Comparison of ENCODE assay signal across 19 cellular contexts in the genomic region with DNA sequence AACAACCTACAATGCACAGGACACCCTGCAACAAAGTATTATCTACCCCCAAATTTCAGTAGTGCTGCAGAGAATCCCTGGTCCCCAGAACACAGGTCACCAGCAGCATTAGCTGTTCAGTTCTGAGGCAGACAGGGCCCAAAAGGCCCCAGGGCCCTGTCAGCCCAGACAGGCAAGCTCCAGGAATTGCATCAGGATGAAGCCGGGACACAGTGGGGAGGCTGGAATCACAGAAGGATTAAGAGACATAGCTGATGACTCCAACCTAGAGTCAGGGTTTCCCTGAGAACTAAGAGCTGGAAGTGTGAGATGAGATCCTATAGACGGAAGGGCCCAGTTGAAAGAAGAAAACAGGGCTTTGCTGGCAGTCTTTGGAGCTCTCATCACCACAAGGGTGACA.
"Had no signal": no experiment of that assay in that cellular context is flagged by ENCODE, and none has a peak within 500 bp of the region (broad histone marks: within the 10 kb centered on the region; RNA-seq: fewer than 3 reads in every experiment).

No MANE protein-coding gene starts in this region.

- H3K4me3 ChIP-seq: coronary artery, heart right ventricle, lung, spleen, testis, tibial nerve had no signal

- H3K4me1 Mint-ChIP-seq: naive B cell; stimulated activated naive B cell treated with anti-CD40 and anti-IgM and Interleukin-4, amounts not matched to agents 10 μg/mL and 1 μg/mL and 100 μg/mL, for 72 hours; stimulated activated naive CD8-positive, alpha-beta T cell treated with anti-CD3 and anti-CD28 coated beads, Interleukin-15, amount 100 ng/mL, for 72 hours had no signal

- ATAC-seq: esophagus mucosa; heart right ventricle; left colon; left ventricle myocardium superior; sciatic nerve; stimulated activated naive B cell treated with anti-CD40 and anti-IgM and Interleukin-4, amounts not matched to agents 10 μg/mL and 1 μg/mL and 100 μg/mL, for 72 hours; stimulated activated naive CD8-positive, alpha-beta T cell treated with anti-CD3 and anti-CD28 coated beads, Interleukin-15, amount 100 ng/mL, for 72 hours had no signal

- H3K27ac Mint-ChIP-seq: naive B cell; stimulated activated naive B cell treated with anti-CD40 and anti-IgM and Interleukin-4, amounts not matched to agents 10 μg/mL and 1 μg/mL and 100 μg/mL, for 72 hours; stimulated activated naive CD8-positive, alpha-beta T cell treated with anti-CD3 and anti-CD28 coated beads, Interleukin-15, amount 100 ng/mL, for 72 hours had no signal

- DNase-seq: effector CD4-positive, alpha-beta T cell; heart right ventricle; left colon; left ventricle myocardium superior; mesenchymal stem cell; naive B cell; spleen; stimulated activated CD4-positive, alpha-beta T cell treated with anti-CD3 and anti-CD28 coated beads, Interleukin-15, amount 100 ng/mL, for 24 hours; stimulated activated CD4-positive, alpha-beta T cell treated with anti-CD3 and anti-CD28 coated beads, Interleukin-1b, Interleukin-23, amount 100 ng/mL, for 48 hours; stimulated activated CD4-positive, alpha-beta T cell treated with anti-CD3 and anti-CD28 coated beads, Interleukin-4, amount 100 ng/mL, for 4 hours; stimulated activated naive B cell treated with anti-CD40 and anti-IgM and Interleukin-4, amounts not matched to agents 10 μg/mL and 1 μg/mL and 100 μg/mL, for 72 hours; stimulated activated naive CD8-positive, alpha-beta T cell treated with anti-CD3 and anti-CD28 coated beads, Interleukin-15, amount 100 ng/mL, for 72 hours; testis had no signal

- H3K36me3 ChIP-seq: heart right ventricle, tibial nerve had no signal

- H3K27me3 Mint-ChIP-seq: naive B cell; stimulated activated naive B cell treated with anti-CD40 and anti-IgM and Interleukin-4, amounts not matched to agents 10 μg/mL and 1 μg/mL and 100 μg/mL, for 72 hours; stimulated activated naive CD8-positive, alpha-beta T cell treated with anti-CD3 and anti-CD28 coated beads, Interleukin-15, amount 100 ng/mL, for 72 hours had no signal

- H3K27me3 ChIP-seq: heart right ventricle, spleen, testis, tibial nerve had no signal

- H3K27ac ChIP-seq: coronary artery, heart right ventricle, spleen, testis, tibial nerve had no signal

- H3K9me3 ChIP-seq: heart right ventricle, spleen, testis, tibial nerve had no signal

- H3K9me3 Mint-ChIP-seq: naive B cell; nephron; stimulated activated naive B cell treated with anti-CD40 and anti-IgM and Interleukin-4, amounts not matched to agents 10 μg/mL and 1 μg/mL and 100 μg/mL, for 72 hours; stimulated activated naive CD8-positive, alpha-beta T cell treated with anti-CD3 and anti-CD28 coated beads, Interleukin-15, amount 100 ng/mL, for 72 hours had no signal

- H3K36me3 Mint-ChIP-seq: naive B cell; stimulated activated naive B cell treated with anti-CD40 and anti-IgM and Interleukin-4, amounts not matched to agents 10 μg/mL and 1 μg/mL and 100 μg/mL, for 72 hours had no signal

- H3K4me3 Mint-ChIP-seq: naive B cell; nephron; stimulated activated naive B cell treated with anti-CD40 and anti-IgM and Interleukin-4, amounts not matched to agents 10 μg/mL and 1 μg/mL and 100 μg/mL, for 72 hours; stimulated activated naive CD8-positive, alpha-beta T cell treated with anti-CD3 and anti-CD28 coated beads, Interleukin-15, amount 100 ng/mL, for 72 hours had no signal

- H3K4me1 ChIP-seq: spleen, tibial nerve had no signal
